12 cellular contexts compared by ENCODE assay signal in the genomic region with DNA sequence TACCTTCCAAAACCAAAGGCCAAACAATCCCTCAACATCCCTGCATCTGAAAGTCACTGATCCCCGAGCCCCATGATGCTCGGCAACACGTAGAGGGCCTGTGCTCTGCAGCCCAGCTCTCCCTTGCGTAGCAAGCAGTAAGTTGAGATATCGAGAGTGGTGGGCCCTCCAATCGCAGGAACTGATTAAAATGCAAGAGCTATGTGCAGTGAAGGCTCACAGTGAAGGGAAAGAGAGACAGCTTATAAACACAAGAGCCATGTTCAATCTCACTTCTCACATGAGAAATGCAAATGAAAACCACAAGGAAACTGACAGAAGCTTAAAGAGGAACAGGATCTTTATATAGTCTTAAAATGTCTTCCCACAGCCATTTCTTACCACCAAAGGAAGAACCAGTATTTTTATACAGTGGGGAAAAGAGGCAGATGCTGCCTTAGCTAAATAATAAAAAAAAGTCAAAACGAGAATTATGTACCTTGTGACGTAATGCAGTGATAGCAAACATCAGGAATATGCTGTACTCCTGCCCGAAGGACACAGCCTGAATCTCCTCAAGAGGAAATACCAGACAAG. TPM values are rescaled to one million over a fixed set of nuclear protein-coding genes. Genes with fewer than 3 reads are reported as not detected.
DNase-seq lines count a peak whose midpoint lies in the region; ATAC-seq lines count a peak whose summit lies in the region.
"Had no signal": no experiment of that assay in that cellular context is flagged by ENCODE, and none has a peak within 500 bp of the region (broad histone marks: within the 10 kb centered on the region; RNA-seq: fewer than 3 reads in every experiment).

No MANE protein-coding gene starts in this region.

- peak; percentile 22 for DNase-seq in GDM1 (lab: John Stamatoyannopoulos, UW)
- no peak for DNase-seq in neuronal stem cell (ENCODE audit: low spot score)
- DNase-seq in stimulated activated CD4-positive, alpha-beta T cell treated with anti-CD3 and anti-CD28 coated beads, Interleukin-12 subunit alpha, Interleukin-12 subunit beta, amount 100 ng/mL, for 4 hours = no peak
- no peak for DNase-seq in left cardiac atrium
- DNase-seq in mesendoderm = no peak

- H4K8ac ChIP-seq in neuronal stem cell (ENCODE audit: low read depth, low read length) = no peak overlapping the region
- no peak overlapping the region for H4K8ac ChIP-seq in mesendoderm (ENCODE audit: low read depth, low read length)

- peak overlapping the region; percentile 15 for H3K4me3 Mint-ChIP-seq in activated naive CD8-positive, alpha-beta T cell
- H3K4me3 Mint-ChIP-seq: type B pancreatic cell had no signal

- no peak overlapping the region for H2BK12ac ChIP-seq in neuronal stem cell (ENCODE audit: low read length)

- ATAC-seq in GM19452 (IDR thresholded peaks at IDR 0.05; ENCODE audit: unreplicated experiment) (peak; percentile 59), HG03354 (IDR thresholded peaks at IDR 0.05; ENCODE audit: poor library complexity, severe bottlenecking, unreplicated experiment) (peak; percentile 60), left cardiac atrium (no peak)

- peaks cover 30% of the 10 kb centered on the region for H3K4me1 Mint-ChIP-seq in activated naive CD8-positive, alpha-beta T cell (ENCODE audit: low read depth)

- intact Hi-C loops in left cardiac atrium (cut with DNase I) = no loop called here

- H3K36me3 ChIP-seq in neuronal stem cell (replicated peaks in 1 of 2; ENCODE audit: control insufficient read depth in 2 of 2, insufficient read depth in 2 of 2, low read length in 2 of 2) = peaks cover 51 to 94% of the 10 kb centered on the region in 2 donors
- H3K36me3 ChIP-seq in mesendoderm (ENCODE audit: control insufficient read depth, insufficient read depth, low read length) = peaks cover 21% of the 10 kb centered on the region

- H2AFZ ChIP-seq in neuronal stem cell (ENCODE audit: low read length) = no peak overlapping the region

- H3K27me3 Mint-ChIP-seq in activated naive CD8-positive, alpha-beta T cell = no peaks in the 10 kb centered on the region
- H3K27me3 Mint-ChIP-seq: type B pancreatic cell had no signal

- H4K91ac ChIP-seq in neuronal stem cell (ENCODE audit: low read depth, low read length, poor library complexity) = no peak overlapping the region

- H4K5ac ChIP-seq in mesendoderm (ENCODE audit: low read length) = no peak overlapping the region

- no peak overlapping the region for H3K4ac ChIP-seq in neuronal stem cell (ENCODE audit: low read length)
- no peak overlapping the region for H3K4ac ChIP-seq in mesendoderm (ENCODE audit: low read depth, low read length)

- H2BK120ac ChIP-seq in neuronal stem cell (ENCODE audit: low read depth, low read length) (no peak overlapping the region), mesendoderm (ENCODE audit: low read depth, low read length) (no peak overlapping the region)

- WGBS in neuronal stem cell (ENCODE audit: extremely low coverage in 2 of 2, insufficient read length in 2 of 2, insufficient replicate concordance in 1 of 2), 2 donors = no CpG with 5 or more reads among the region's 9 CpGs
- no CpG with 5 or more reads among the region's 9 CpGs for WGBS in mesendoderm (ENCODE audit: extremely low coverage, insufficient coverage, low lambda C conversion rate)

- H2AK5ac ChIP-seq in neuronal stem cell (ENCODE audit: low read depth, low read length) = no peak overlapping the region
- no peak overlapping the region for H2AK5ac ChIP-seq in mesendoderm (ENCODE audit: low read length)

- no peak overlapping the region for H3K14ac ChIP-seq in neuronal stem cell (ENCODE audit: low read length)

- H3K4me1 ChIP-seq in neuronal stem cell (ENCODE audit: control insufficient read depth in 2 of 2, insufficient read depth in 1 of 2, low read depth in 1 of 2, low read length in 2 of 2) (no peaks in the 10 kb centered on the region), mesendoderm (ENCODE audit: control insufficient read depth, low read depth, low read length) (no peaks in the 10 kb centered on the region)
- H3K4me1 ChIP-seq: SJSA1 had no signal

- H3K27me3 ChIP-seq in neuronal stem cell (ENCODE audit: control insufficient read depth in 3 of 3, insufficient read depth in 3 of 3, low read depth in 1 of 3, low read length in 3 of 3) (peaks cover 0 to 2% (median 0%) of the 10 kb centered on the region in 3 experiments), mesendoderm (ENCODE audit: insufficient read depth, low read length, poor library complexity) (no peaks in the 10 kb centered on the region)
- H3K27me3 ChIP-seq: SJSA1 had no signal

- H3K79me2 ChIP-seq in mesendoderm (ENCODE audit: control insufficient read depth, insufficient read depth, low read length) = no peaks in the 10 kb centered on the region

- H3K9me3 ChIP-seq in neuronal stem cell (replicated peaks in 1 of 2; ENCODE audit: control insufficient read depth in 2 of 2, insufficient read depth in 1 of 2, low read depth in 1 of 2, low read length in 2 of 2) = peaks cover 6 to 10% of the 10 kb centered on the region in 2 donors
- H3K9me3 ChIP-seq: SJSA1 had no signal

- H2BK5ac ChIP-seq in neuronal stem cell (ENCODE audit: low read length) (no peak overlapping the region), mesendoderm (ENCODE audit: low read length) (no peak overlapping the region)

- H3K36me3 Mint-ChIP-seq in activated naive CD8-positive, alpha-beta T cell = peaks cover 6% of the 10 kb centered on the region

- H2BK15ac ChIP-seq in neuronal stem cell (ENCODE audit: low read length) (no peak overlapping the region), mesendoderm (replicated peaks; ENCODE audit: low read depth) (no peak overlapping the region)

- H3K4me2 ChIP-seq in neuronal stem cell (ENCODE audit: insufficient read depth, low read length, poor library complexity, severe bottlenecking) (no peak overlapping the region), mesendoderm (ENCODE audit: low read length) (no peak overlapping the region)

- H3K18ac ChIP-seq in neuronal stem cell (ENCODE audit: low read length) (no peak overlapping the region), mesendoderm (ENCODE audit: low read length) (no peak overlapping the region)

- H3K27ac ChIP-seq in neuronal stem cell (replicated peaks; ENCODE audit: low read length) (no peak overlapping the region), mesendoderm (ENCODE audit: low read depth, low read length) (no peak overlapping the region)
- H3K27ac ChIP-seq: coronary artery, SJSA1 had no signal

- no peak overlapping the region for H3K27ac Mint-ChIP-seq in activated naive CD8-positive, alpha-beta T cell
- H3K27ac Mint-ChIP-seq: type B pancreatic cell had no signal

- no peak overlapping the region for H3K23ac ChIP-seq in neuronal stem cell (ENCODE audit: low read depth, low read length, poor library complexity)
- no peak overlapping the region for H3K23ac ChIP-seq in mesendoderm (ENCODE audit: low read length)

- no peaks in the 10 kb centered on the region for H3K9me3 Mint-ChIP-seq in activated naive CD8-positive, alpha-beta T cell (ENCODE audit: low read depth)
- H3K9me3 Mint-ChIP-seq: type B pancreatic cell had no signal

- no peak overlapping the region for H3K9ac ChIP-seq in neuronal stem cell (ENCODE audit: low read depth, low read length, poor library complexity)
- H3K9ac ChIP-seq in mesendoderm (ENCODE audit: low read length) = no peak overlapping the region

- no peak overlapping the region for H3K56ac ChIP-seq in mesendoderm (ENCODE audit: low read length)

- H3K79me1 ChIP-seq in neuronal stem cell (ENCODE audit: low read depth, low read length) = peaks cover 5% of the 10 kb centered on the region
- H3K79me1 ChIP-seq in mesendoderm (ENCODE audit: low read length) = no peaks in the 10 kb centered on the region

- no peak overlapping the region for H3K4me3 ChIP-seq in neuronal stem cell (ENCODE audit: low read length in 2 of 2)
- H3K4me3 ChIP-seq in mesendoderm (ENCODE audit: low read length) = no peak overlapping the region
- H3K4me3 ChIP-seq: coronary artery, SJSA1 had no signal

RNA-seq across cellular contexts. Expression of gene TTF1, which starts 24.6 kb away (rescaled TPM):
- polyA plus RNA-seq in neuronal stem cell (2013, experiment 1 of 2) = 21.3 TPM
- polyA plus RNA-seq in neuronal stem cell (2013, experiment 2 of 2) = 21.1 TPM
- total RNA-seq in left cardiac atrium = 10 to 100 TPM; 16.0 to 17.6 TPM
- polyA plus RNA-seq in mesendoderm (2013, experiment 1 of 2) = 30.9 TPM
- polyA plus RNA-seq in mesendoderm (2013, experiment 2 of 2) = 31.3 TPM

RNA-seq across cellular contexts. Expression of gene SETX, which starts 27.3 kb away (rescaled TPM):
- polyA plus RNA-seq in neuronal stem cell (2013, experiment 1 of 2) = 9.3 TPM
- 9.6 TPM for polyA plus RNA-seq in neuronal stem cell (2013, experiment 2 of 2)
- total RNA-seq in left cardiac atrium = 10 to 100 TPM; 25.7 to 32.8 TPM
- 17.5 TPM for polyA plus RNA-seq in mesendoderm (2013, experiment 1 of 2)
- 16.4 TPM for polyA plus RNA-seq in mesendoderm (2013, experiment 2 of 2)

RNA-seq across cellular contexts. Expression of gene CFAP77, which starts 28.0 kb away (rescaled TPM):
- 0.40 TPM for polyA plus RNA-seq in neuronal stem cell (2013, experiment 1 of 2)
- 0.40 TPM for polyA plus RNA-seq in neuronal stem cell (2013, experiment 2 of 2)
- 1 to 10 TPM; 2.4 to 3.0 TPM for total RNA-seq in left cardiac atrium
- 0.41 TPM for polyA plus RNA-seq in mesendoderm (2013, experiment 1 of 2)
- polyA plus RNA-seq in mesendoderm (2013, experiment 2 of 2) = 0.24 TPM
- polyA plus RNA-seq: neural cell had no signal

Comparison
In these comparisons a context has a peak if more than half of its experiments do, and no peak if none do; other contexts are left out.
1. ATAC-seq: peak in GM19452 (single experiment) and HG03354 (single experiment); none in left cardiac atrium (0 of 2).